ENCODE assay signal across 8 cellular contexts in genomic region chr3:87771338-87772059, GRCh38. TPM values are rescaled to one million over a fixed set of nuclear protein-coding genes. Genes with fewer than 3 reads are reported as not detected.
A peak's percentile ranks its signal among the peaks of the same experiment; 100 is the strongest.
DNase-seq lines count a peak whose midpoint lies in the region; ATAC-seq and TF ChIP-seq lines count a peak whose summit lies in the region.

No MANE protein-coding gene starts in this region.

- H2BK5ac ChIP-seq in mesendoderm (ENCODE audit: low read length): no peak overlapping the region

- no peak overlapping the region for H3K56ac ChIP-seq in mesendoderm (ENCODE audit: low read length)

- H2AK5ac ChIP-seq in mesendoderm (ENCODE audit: low read length): no peak overlapping the region

- no peak overlapping the region for H3K27ac ChIP-seq in mesendoderm (ENCODE audit: low read depth, low read length)

- no peaks in the 10 kb centered on the region for H3K36me3 ChIP-seq in mesendoderm (ENCODE audit: control insufficient read depth, insufficient read depth, low read length)

- H3K23ac ChIP-seq in mesendoderm (ENCODE audit: low read length): no peak overlapping the region

- WGBS in mesendoderm (ENCODE audit: extremely low coverage, insufficient coverage, low lambda C conversion rate): no CpG with 5 or more reads among the region's 5 CpGs

- H3K4me1 ChIP-seq in mesendoderm (ENCODE audit: control insufficient read depth, low read depth, low read length): no peaks in the 10 kb centered on the region

- no peaks in the 10 kb centered on the region for H3K79me1 ChIP-seq in mesendoderm (ENCODE audit: low read length)

- no peak overlapping the region for H3K4me2 ChIP-seq in mesendoderm (ENCODE audit: low read length)

- H4K8ac ChIP-seq in mesendoderm (ENCODE audit: low read depth, low read length): no peak overlapping the region

- no peak overlapping the region for H3K4ac ChIP-seq in mesendoderm (ENCODE audit: low read depth, low read length)

- no peaks in the 10 kb centered on the region for H3K79me2 ChIP-seq in mesendoderm (ENCODE audit: control insufficient read depth, insufficient read depth, low read length)

- H3K18ac ChIP-seq in mesendoderm (ENCODE audit: low read length): no peak overlapping the region

- TF ChIP-seq CTCF in choroid plexus epithelial cell (conservative IDR thresholded peaks at IDR 0.05; ENCODE audit: low read depth, low read length): peak; percentile 90

- H3K27me3 ChIP-seq in mesendoderm (ENCODE audit: insufficient read depth, low read length, poor library complexity): no peaks in the 10 kb centered on the region

- H3K9ac ChIP-seq in mesendoderm (ENCODE audit: low read length): no peak overlapping the region

- no peak overlapping the region for H2BK120ac ChIP-seq in mesendoderm (ENCODE audit: low read depth, low read length)

- no peak overlapping the region for H3K4me3 ChIP-seq in choroid plexus epithelial cell (ENCODE audit: low read depth, low read length)
- no peak overlapping the region for H3K4me3 ChIP-seq in mesendoderm (ENCODE audit: low read length)

- ATAC-seq in GM19372 (IDR thresholded peaks at IDR 0.05; ENCODE audit: low read depth, unreplicated experiment) (peak; percentile 91), HG03175 (IDR thresholded peaks at IDR 0.05; ENCODE audit: unreplicated experiment) (peak; percentile 99)

- DNase-seq in Daoy (ENCODE audit: low read depth) (peak; percentile 9), SKM-1 treated with dmso at 0.1 percent for 144 hours (lab: John Stamatoyannopoulos, UW; ENCODE audit: unreplicated experiment) (peak; percentile 24), choroid plexus epithelial cell (ENCODE audit: low read depth) (peak; percentile 75), mesendoderm (peak; percentile 68), cerebellum (ENCODE audit: low spot score) (no peak), DMS79 treated with DMSO at 0.1 percent for 48 hours (lab: John Stamatoyannopoulos, UW) (no peak)

- no peak overlapping the region for H4K5ac ChIP-seq in mesendoderm (ENCODE audit: low read length)

- no peak overlapping the region for H2BK15ac ChIP-seq in mesendoderm (replicated peaks; ENCODE audit: low read depth)

RNA-seq across cellular contexts. Expression of gene HTR1F, which starts 21.0 kb away (rescaled TPM):
- total RNA-seq in Daoy (2014; rRNA removed; shearing (Covaris generic)): 0.48 and 0.57 TPM in 2 replicates
- 0.06 TPM for polyA plus RNA-seq in mesendoderm (2013, experiment 1 of 2)
- polyA plus RNA-seq in mesendoderm (2013, experiment 2 of 2): 0.03 TPM
- total RNA-seq in cerebellum: 0.54 TPM

Comparison
In these comparisons a context has a peak if more than half of its experiments do, and no peak if none do; other contexts are left out.
1. DNase-seq: peak in Daoy (single experiment), SKM-1 treated with dmso at 0.1 percent for 144 hours (single experiment), choroid plexus epithelial cell (single experiment) and mesendoderm (single experiment); none in cerebellum (single experiment) and DMS79 treated with DMSO at 0.1 percent for 48 hours (single experiment).